ENCODE assay signal across 11 cellular contexts in the genomic region with DNA sequence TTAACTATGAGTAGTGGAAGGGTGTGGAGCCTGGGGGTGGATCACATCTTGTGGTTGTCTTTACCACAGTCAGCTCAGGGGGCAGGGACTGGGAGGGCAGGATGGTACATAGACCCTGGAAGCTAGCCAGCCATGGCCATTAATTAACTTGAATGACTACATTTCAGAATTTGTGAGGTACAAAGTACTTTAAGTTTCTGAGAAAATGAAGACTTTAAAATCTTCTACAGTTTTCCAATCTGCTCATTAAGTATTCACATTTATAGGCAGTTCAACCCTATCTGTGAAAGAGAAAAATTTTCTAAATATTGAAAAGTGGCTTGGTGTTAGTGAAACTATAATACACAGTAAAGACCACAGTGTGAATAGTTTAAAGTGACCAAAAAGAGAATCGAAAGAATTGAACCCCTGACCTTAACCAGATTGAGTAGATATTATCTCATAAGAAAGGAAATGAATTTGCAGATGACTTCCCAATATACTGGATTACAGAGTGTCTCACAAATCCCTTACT.
DNase-seq lines count a peak whose midpoint lies in the region; ATAC-seq, FAIRE-seq and TF ChIP-seq lines count a peak whose summit lies in the region.
"Had no signal": no experiment of that assay in that cellular context is flagged by ENCODE, and none has a peak within 500 bp of the region (broad histone marks: within the 10 kb centered on the region; RNA-seq: fewer than 3 reads in every experiment).

No MANE protein-coding gene starts in this region.

- no peaks in the 10 kb centered on the region for H3K4me1 Mint-ChIP-seq in stimulated activated effector memory CD8-positive, alpha-beta T cell treated with anti-CD3 and anti-CD28 coated beads, Interleukin-12 subunit alpha, Interleukin-12 subunit beta, amount 100 ng/mL, for 72 hours
- no peaks in the 10 kb centered on the region for H3K4me1 Mint-ChIP-seq in Caco-2 (ENCODE audit: low read depth, unreplicated experiment)
- H3K4me1 Mint-ChIP-seq: nephron progenitor cell had no signal

- FAIRE-seq in H54 (lab: Jason Lieb, UNC), result no peak

- H3K4me1 ChIP-seq in SJCRH30 (no peaks in the 10 kb centered on the region; the same call in 1 of the 2 replicates), Caco-2 (no peaks in the 10 kb centered on the region)

- H3K36me3 ChIP-seq in SJCRH30 (no peaks in the 10 kb centered on the region), Caco-2 (ENCODE audit: control insufficient read depth, insufficient read depth, low read length) (no peaks in the 10 kb centered on the region)

- H3K27me3 Mint-ChIP-seq in Caco-2 (ENCODE audit: insufficient read depth, unreplicated experiment), result no peaks in the 10 kb centered on the region

- H3K9me3 Mint-ChIP-seq in stimulated activated effector memory CD8-positive, alpha-beta T cell treated with anti-CD3 and anti-CD28 coated beads, Interleukin-12 subunit alpha, Interleukin-12 subunit beta, amount 100 ng/mL, for 72 hours, result no peaks in the 10 kb centered on the region
- no peaks in the 10 kb centered on the region for H3K9me3 Mint-ChIP-seq in Caco-2 (ENCODE audit: unreplicated experiment)
- H3K9me3 Mint-ChIP-seq: nephron progenitor cell had no signal

- no peak overlapping the region for H3K27ac ChIP-seq in SJCRH30

- peak; percentile 14 for DNase-seq in A172 (ENCODE audit: low spot score)
- DNase-seq in SJCRH30, result peak; percentile 33 to 37
- DNase-seq in stimulated activated effector memory CD8-positive, alpha-beta T cell treated with anti-CD3 and anti-CD28 coated beads, Interleukin-12 subunit alpha, Interleukin-12 subunit beta, amount 100 ng/mL, for 72 hours (ENCODE audit: low spot score in 2 of 2), result no peak
- no peak for DNase-seq in H54 (ENCODE audit: insufficient read length, low spot score)
- no peak for DNase-seq in Caco-2
- DNase-seq: ACHN, NCI-H524, nephron progenitor cell had no signal

- no peak for TF ChIP-seq CTCF in Caco-2 (IDR thresholded peaks at IDR 0.05; ENCODE audit: insufficient read depth in 1 of 2, low read depth in 1 of 2, low read length in 1 of 2, severe bottlenecking in 1 of 2, unreplicated experiment in 1 of 2)

- CTCF ChIA-PET in Caco-2 (lab: Charles Lee), result no interaction called here

- POLR2A ChIA-PET in Caco-2 (lab: Charles Lee), result no interaction called here

- peak; percentile 81 for ATAC-seq in GM19372 (IDR thresholded peaks at IDR 0.05; ENCODE audit: low read depth, unreplicated experiment)
- peak; percentile 89 for ATAC-seq in HG03060 (IDR thresholded peaks at IDR 0.05; ENCODE audit: low read depth, unreplicated experiment)
- no peak for ATAC-seq in GM18519 (IDR thresholded peaks at IDR 0.05; ENCODE audit: low FRiP score, unreplicated experiment)
- no peak for ATAC-seq in stimulated activated effector memory CD8-positive, alpha-beta T cell treated with anti-CD3 and anti-CD28 coated beads, Interleukin-12 subunit alpha, Interleukin-12 subunit beta, amount 100 ng/mL, for 72 hours

- H3K4me3 ChIP-seq in SJCRH30 (no peak overlapping the region), Caco-2 (ENCODE audit: low read depth, low read length) (no peak overlapping the region)

- no peak for TF ChIP-seq POLR2A in H54 (IDR thresholded peaks at IDR 0.05; ENCODE audit: low read depth, low read length)

- H3K9me3 ChIP-seq in SJCRH30 (replicated peaks) (no peaks in the 10 kb centered on the region), Caco-2 (no peaks in the 10 kb centered on the region)

- H3K27me3 ChIP-seq in SJCRH30 (no peaks in the 10 kb centered on the region), Caco-2 (replicated peaks; ENCODE audit: control insufficient read depth, insufficient read depth, low read length) (no peaks in the 10 kb centered on the region)

- H3K36me3 Mint-ChIP-seq in stimulated activated effector memory CD8-positive, alpha-beta T cell treated with anti-CD3 and anti-CD28 coated beads, Interleukin-12 subunit alpha, Interleukin-12 subunit beta, amount 100 ng/mL, for 72 hours, result no peaks in the 10 kb centered on the region
- no peaks in the 10 kb centered on the region for H3K36me3 Mint-ChIP-seq in Caco-2 (ENCODE audit: insufficient read depth, unreplicated experiment)

- BruUV-seq in Caco-2 (replicated peaks; lab: Mats Ljungman, UMichigan), result no TSS peak

- no peak overlapping the region for H3K27ac Mint-ChIP-seq in stimulated activated effector memory CD8-positive, alpha-beta T cell treated with anti-CD3 and anti-CD28 coated beads, Interleukin-12 subunit alpha, Interleukin-12 subunit beta, amount 100 ng/mL, for 72 hours
- H3K27ac Mint-ChIP-seq in Caco-2 (ENCODE audit: unreplicated experiment), result no peak overlapping the region
- H3K27ac Mint-ChIP-seq: nephron progenitor cell had no signal

- no peak overlapping the region for H3K4me3 Mint-ChIP-seq in stimulated activated effector memory CD8-positive, alpha-beta T cell treated with anti-CD3 and anti-CD28 coated beads, Interleukin-12 subunit alpha, Interleukin-12 subunit beta, amount 100 ng/mL, for 72 hours
- no peak overlapping the region for H3K4me3 Mint-ChIP-seq in Caco-2 (ENCODE audit: unreplicated experiment)
- H3K4me3 Mint-ChIP-seq: nephron progenitor cell had no signal

- intact Hi-C loops in Caco-2 (cut with micrococcal nuclease; ENCODE audit: unreplicated experiment), result no loop called here

Comparison
In these comparisons a context has a peak if more than half of its experiments do, and no peak if none do; other contexts are left out.
1. DNase-seq: peak in A172 (single experiment) and SJCRH30 (2 of 2); none in stimulated activated effector memory CD8-positive, alpha-beta T cell treated with anti-CD3 and anti-CD28 coated beads, Interleukin-12 subunit alpha, Interleukin-12 subunit beta, amount 100 ng/mL, for 72 hours (0 of 2), H54 (single experiment) and Caco-2 (0 of 2).
2. ATAC-seq: peak in GM19372 (single experiment) and HG03060 (single experiment); none in GM18519 (single experiment) and stimulated activated effector memory CD8-positive, alpha-beta T cell treated with anti-CD3 and anti-CD28 coated beads, Interleukin-12 subunit alpha, Interleukin-12 subunit beta, amount 100 ng/mL, for 72 hours (single experiment).